In genomic region chr15:39661776-39662175, GRCh38 we compare ENCODE assay signal across 17 cellular contexts.
"Had no signal": no experiment of that assay in that cellular context is flagged by ENCODE, and none has a peak within 500 bp of the region (broad histone marks: within the 10 kb centered on the region; RNA-seq: fewer than 3 reads in every experiment).

No MANE protein-coding gene starts in this region.

- DNase-seq: activated CD4-positive, alpha-beta T cell treated with anti-CD3 and anti-CD28 coated beads, Interleukin-2, amount 10 ng/mL, durations not matched to agents 7 days and 5 days; activated CD8-positive, alpha-beta T cell treated with anti-CD3 and anti-CD28 coated beads, Interleukin-2, amount 10 ng/mL, durations not matched to agents 7 days and 5 days; activated naive CD4-positive, alpha-beta T cell treated with anti-CD3 and anti-CD28 coated beads for 36 hours; activated T-cell treated with anti-CD3 and anti-CD28 coated beads, Interleukin-2, amount 50 U/mL, for 24 hours; cortex of kidney; heart right ventricle; mucosa of descending colon; naive B cell; pancreas; stimulated activated CD4-positive, alpha-beta T cell treated with anti-CD3 and anti-CD28 coated beads, Interleukin-4, amount 100 ng/mL, for 24 hours; stomach had no signal

- H3K4me1 Mint-ChIP-seq: activated CD4-positive, alpha-beta T cell treated with anti-CD3 and anti-CD28 coated beads, Interleukin-2, amount 10 ng/mL, durations not matched to agents 7 days and 5 days; naive B cell; stimulated activated effector memory CD8-positive, alpha-beta T cell treated with anti-CD3 and anti-CD28 coated beads, Interleukin-12 subunit alpha, Interleukin-12 subunit beta, amount 100 ng/mL, for 72 hours had no signal

- H3K4me3 Mint-ChIP-seq: activated CD4-positive, alpha-beta T cell treated with anti-CD3 and anti-CD28 coated beads, Interleukin-2, amount 10 ng/mL, durations not matched to agents 7 days and 5 days; activated CD8-positive, alpha-beta T cell treated with anti-CD3 and anti-CD28 coated beads, Interleukin-2, amount 10 ng/mL, durations not matched to agents 7 days and 5 days; activated naive CD4-positive, alpha-beta T cell treated with anti-CD3 and anti-CD28 coated beads for 36 hours; activated T-cell treated with anti-CD3 and anti-CD28 coated beads, Interleukin-2, amount 50 U/mL, for 24 hours; naive B cell; neural progenitor cell; stimulated activated effector memory CD8-positive, alpha-beta T cell treated with anti-CD3 and anti-CD28 coated beads, Interleukin-12 subunit alpha, Interleukin-12 subunit beta, amount 100 ng/mL, for 72 hours; type B pancreatic cell had no signal

- H3K27ac ChIP-seq: heart right ventricle, neural progenitor cell, pancreas, stomach had no signal

- H3K27me3 ChIP-seq: esophagus muscularis mucosa, heart right ventricle, neural progenitor cell, stomach had no signal

- H3K36me3 ChIP-seq: esophagus muscularis mucosa, heart right ventricle, neural progenitor cell, pancreas, stomach had no signal

- H3K27ac Mint-ChIP-seq: activated CD4-positive, alpha-beta T cell treated with anti-CD3 and anti-CD28 coated beads, Interleukin-2, amount 10 ng/mL, durations not matched to agents 7 days and 5 days; activated CD8-positive, alpha-beta T cell treated with anti-CD3 and anti-CD28 coated beads, Interleukin-2, amount 10 ng/mL, durations not matched to agents 7 days and 5 days; activated naive CD4-positive, alpha-beta T cell treated with anti-CD3 and anti-CD28 coated beads for 36 hours; activated T-cell treated with anti-CD3 and anti-CD28 coated beads, Interleukin-2, amount 50 U/mL, for 24 hours; naive B cell; neural progenitor cell; stimulated activated effector memory CD8-positive, alpha-beta T cell treated with anti-CD3 and anti-CD28 coated beads, Interleukin-12 subunit alpha, Interleukin-12 subunit beta, amount 100 ng/mL, for 72 hours; type B pancreatic cell had no signal

- ATAC-seq: activated CD8-positive, alpha-beta T cell treated with anti-CD3 and anti-CD28 coated beads, Interleukin-2, amount 10 ng/mL, durations not matched to agents 7 days and 5 days; heart right ventricle; left lobe of liver; mucosa of descending colon; pancreas; sciatic nerve; stimulated activated effector memory CD8-positive, alpha-beta T cell treated with anti-CD3 and anti-CD28 coated beads, Interleukin-12 subunit alpha, Interleukin-12 subunit beta, amount 100 ng/mL, for 72 hours had no signal

- H3K4me3 ChIP-seq: esophagus muscularis mucosa, heart right ventricle, mucosa of descending colon, neural progenitor cell, pancreas, stomach had no signal

- H3K36me3 Mint-ChIP-seq: stimulated activated effector memory CD8-positive, alpha-beta T cell treated with anti-CD3 and anti-CD28 coated beads, Interleukin-12 subunit alpha, Interleukin-12 subunit beta, amount 100 ng/mL, for 72 hours; type B pancreatic cell had no signal

- H3K27me3 Mint-ChIP-seq: type B pancreatic cell had no signal

- H3K9me3 ChIP-seq: esophagus muscularis mucosa, mucosa of descending colon, pancreas, stomach had no signal

- H3K4me1 ChIP-seq: pancreas had no signal

- H3K9me3 Mint-ChIP-seq: activated CD4-positive, alpha-beta T cell treated with anti-CD3 and anti-CD28 coated beads, Interleukin-2, amount 10 ng/mL, durations not matched to agents 7 days and 5 days; activated naive CD4-positive, alpha-beta T cell treated with anti-CD3 and anti-CD28 coated beads for 36 hours; activated T-cell treated with anti-CD3 and anti-CD28 coated beads, Interleukin-2, amount 50 U/mL, for 24 hours; stimulated activated effector memory CD8-positive, alpha-beta T cell treated with anti-CD3 and anti-CD28 coated beads, Interleukin-12 subunit alpha, Interleukin-12 subunit beta, amount 100 ng/mL, for 72 hours; type B pancreatic cell had no signal
